In the genomic region with DNA sequence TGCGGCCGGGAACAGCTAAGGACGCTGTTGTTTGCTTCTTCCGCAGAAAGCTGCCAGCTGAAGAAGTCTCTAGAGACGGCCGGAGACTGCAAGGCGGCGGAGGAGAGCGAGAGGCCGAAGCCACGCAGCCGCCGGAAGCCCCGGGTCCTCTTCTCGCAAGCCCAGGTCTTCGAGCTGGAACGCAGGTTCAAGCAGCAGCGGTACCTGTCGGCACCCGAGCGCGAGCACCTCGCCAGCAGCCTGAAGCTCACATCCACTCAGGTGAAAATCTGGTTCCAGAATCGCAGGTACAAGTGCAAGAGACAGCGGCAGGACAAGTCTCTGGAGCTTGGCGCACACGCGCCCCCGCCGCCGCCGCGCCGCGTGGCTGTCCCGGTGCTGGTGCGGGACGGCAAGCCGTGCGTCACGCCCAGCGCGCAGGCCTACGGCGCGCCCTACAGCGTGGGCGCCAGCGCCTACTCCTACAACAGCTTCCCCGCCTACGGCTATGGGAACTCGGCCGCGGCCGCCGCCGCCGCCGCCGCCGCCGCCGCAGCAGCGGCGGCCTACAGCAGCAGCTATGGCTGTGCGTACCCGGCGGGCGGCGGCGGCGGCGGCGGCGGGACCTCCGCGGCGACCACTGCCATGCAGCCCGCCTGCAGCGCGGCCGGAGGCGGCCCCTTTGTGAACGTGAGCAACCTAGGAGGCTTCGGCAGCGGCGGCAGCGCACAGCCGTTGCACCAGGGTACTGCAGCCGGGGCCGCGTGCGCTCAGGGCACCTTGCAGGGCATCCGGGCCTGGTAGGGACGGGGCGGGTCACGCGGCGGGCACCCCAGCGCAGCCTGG, we compare ENCODE assay signal across 7 cellular contexts. TPM values are rescaled to one million over a fixed set of nuclear protein-coding genes. Genes with fewer than 3 reads are reported as not detected.
DNase-seq lines count a peak whose midpoint lies in the region; ATAC-seq and TF ChIP-seq lines count a peak whose summit lies in the region.

No MANE protein-coding gene starts in this region.

- H3K27me3 ChIP-seq in heart left ventricle (peaks cover 87 to 100% (median 98%) of the 10 kb centered on the region in 9 donors), skeletal muscle satellite cell (ENCODE audit: control insufficient read depth, insufficient read depth, low read length) (peaks cover 95% of the 10 kb centered on the region)

- H3K4me1 ChIP-seq in heart left ventricle, result peaks cover 0 to 61% (median 24%) of the 10 kb centered on the region in 12 donors
- H3K4me1 ChIP-seq in skeletal muscle satellite cell (ENCODE audit: control insufficient read depth, insufficient read depth, low read length), result peaks cover 3% of the 10 kb centered on the region

- H3K4me3 ChIP-seq in heart left ventricle, result peak overlapping the region in 11 of 12 donors; percentile 16 to 42 (median 32)
- peak overlapping the region; percentile 19 for H3K4me3 ChIP-seq in skeletal muscle satellite cell (ENCODE audit: low read length)

- no peak overlapping the region for H3K9ac ChIP-seq in skeletal muscle satellite cell (ENCODE audit: low read depth, low read length)

- TF ChIP-seq CTCF in GM13976 (IDR thresholded peaks at IDR 0.05; ENCODE audit: borderline replicate concordance, control extremely low read depth, extremely low read depth, insufficient read depth, missing control alignments), result no peak
- no peak for TF ChIP-seq CTCF in heart left ventricle (IDR thresholded peaks at IDR 0.05)

- WGBS in heart left ventricle, 4 donors, result 1 to 2% (median 1%) methylated on average over 33 to 100 of the region's 100 CpGs

- H3K9me3 ChIP-seq in heart left ventricle (no peaks in the 10 kb centered on the region), skeletal muscle satellite cell (replicated peaks; ENCODE audit: low read length) (peaks cover 5% of the 10 kb centered on the region)

- in situ Hi-C loops in GM13976 (cut with MboI; ENCODE audit: low sequenced_read_pairs, unreplicated experiment), result no loop called here

- ATAC-seq in SK-N-SH treated with all-trans-retinoic acid at 6 μM for 48 hours (peak; percentile 20), heart left ventricle (peak in 2 of 4 donors; percentile 40 to 47), HG03095 (IDR thresholded peaks at IDR 0.05; ENCODE audit: unreplicated experiment) (no peak), GM21825 (IDR thresholded peaks at IDR 0.05; ENCODE audit: unreplicated experiment) (no peak)

- intact Hi-C loops in heart left ventricle (cut with DNase I), result no loop called here

- DNase-seq in GM13976 (ENCODE audit: low spot score) (peak; percentile 57), heart left ventricle (no peak)
- DNase-seq in activated CD4-positive, CD25-positive, alpha-beta regulatory T cell treated with anti-CD3 and anti-CD28 coated beads, Interleukin-2, amount 50 U/mL, for 72 hours, result no peak

- H3K4me2 ChIP-seq in skeletal muscle satellite cell (ENCODE audit: low read length), result peak overlapping the region; percentile 69

- no peak for TF ChIP-seq POLR2A in heart left ventricle (IDR thresholded peaks at IDR 0.05)

- H3K27ac ChIP-seq in heart left ventricle, result peak overlapping the region in 1 of 12 donors; percentile 92

- H3K36me3 ChIP-seq in heart left ventricle, result no peaks in the 10 kb centered on the region
- no peaks in the 10 kb centered on the region for H3K36me3 ChIP-seq in skeletal muscle satellite cell (ENCODE audit: insufficient read depth, low read length)

TF ChIP-seq in SK-N-SH treated with all-trans-retinoic acid at 6 μM for 48 hours, 23 proteins besides CTCF, POLR2A, EP300 and RAD21:
- TF ChIP-seq PPARA (CRISPR knock-in tag; IDR thresholded peaks at IDR 0.05; ENCODE audit: borderline replicate concordance), result no peak
- TF ChIP-seq TOX (CRISPR knock-in tag; IDR thresholded peaks at IDR 0.05; ENCODE audit: borderline replicate concordance), result no peak
- TF ChIP-seq ESRRG (CRISPR knock-in tag; IDR thresholded peaks at IDR 0.05), result no peak
- no peak for TF ChIP-seq CREB5 (CRISPR knock-in tag; IDR thresholded peaks at IDR 0.05; ENCODE audit: low read depth)
- no peak for TF ChIP-seq ARNTL (CRISPR knock-in tag; IDR thresholded peaks at IDR 0.05; ENCODE audit: borderline replicate concordance, low read depth)
- TF ChIP-seq ZNF8 (CRISPR knock-in tag; IDR thresholded peaks at IDR 0.05), result no peak
- TF ChIP-seq GLIS3 (CRISPR knock-in tag; IDR thresholded peaks at IDR 0.05), result no peak
- no peak for TF ChIP-seq PATZ1 (CRISPR knock-in tag; IDR thresholded peaks at IDR 0.05; ENCODE audit: borderline replicate concordance)
- TF ChIP-seq RARB (CRISPR knock-in tag; IDR thresholded peaks at IDR 0.05), result no peak
- TF ChIP-seq ISL1 (CRISPR knock-in tag; IDR thresholded peaks at IDR 0.05), result no peak
- TF ChIP-seq TCF4 (CRISPR knock-in tag; IDR thresholded peaks at IDR 0.05; ENCODE audit: borderline replicate concordance), result no peak

RNA-seq across cellular contexts. Expression of gene NKX2-3, which starts 2.4 kb away (rescaled TPM):
- total RNA-seq in heart left ventricle, result not detected
- polyA plus RNA-seq in heart left ventricle, result not detected
- total RNA-seq in skeletal muscle satellite cell (2012; rRNA removed), result not detected in 2 replicates
